Comparison of ENCODE assay signal across 13 cellular contexts in the genomic region with DNA sequence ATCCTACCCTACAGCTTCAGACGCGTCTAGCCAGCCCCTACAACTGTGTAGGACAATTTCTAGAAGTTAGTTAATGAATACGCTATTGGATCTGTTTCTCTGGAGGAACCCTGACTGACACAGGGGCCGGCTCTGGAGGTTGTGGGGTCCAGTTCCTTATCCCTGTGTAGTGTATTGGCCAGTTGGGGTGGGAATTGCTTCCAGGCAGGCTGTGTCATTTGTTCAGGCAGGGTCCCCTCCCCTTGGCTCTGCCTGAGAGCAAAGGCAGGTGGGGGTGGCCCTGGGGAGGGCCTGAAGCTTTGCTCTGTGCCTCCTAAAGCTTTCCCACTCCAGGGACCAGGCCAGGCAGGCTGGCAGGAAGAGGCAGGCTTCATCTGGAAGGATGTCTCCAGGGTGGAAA. TPM values are rescaled to one million over a fixed set of nuclear protein-coding genes. Genes with fewer than 3 reads are reported as not detected.
"Had no signal": no experiment of that assay in that cellular context is flagged by ENCODE, and none has a peak within 500 bp of the region (broad histone marks: within the 10 kb centered on the region; RNA-seq: fewer than 3 reads in every experiment).

No MANE protein-coding gene starts in this region.

- DNase-seq: activated CD4-positive, alpha-beta memory T cell treated with anti-CD3 and anti-CD28 coated beads, Interleukin-2, amount 10 ng/mL, durations not matched to agents 7 days and 5 days; activated CD4-positive, alpha-beta T cell treated with anti-CD3 and anti-CD28 coated beads for 1 hour; activated CD8-positive, alpha-beta memory T cell treated with anti-CD3 and anti-CD28 coated beads, Interleukin-2, amount 50 U/mL, for 48 hours; effector CD8-positive, alpha-beta T cell; heart right ventricle; nephron progenitor cell; psoas muscle; stimulated activated CD4-positive, alpha-beta T cell treated with anti-CD3 and anti-CD28 coated beads, Interleukin-2, amount 100 ng/mL, for 24 hours; stimulated activated naive CD8-positive, alpha-beta T cell treated with anti-CD3 and anti-CD28 coated beads, Interleukin-15, Interleukin-2, amounts not matched to agents 100 U/mL and 50 U/mL, for 24 hours; T-helper 9 cell; upper lobe of left lung had no signal

- H3K27ac Mint-ChIP-seq: nephron progenitor cell had no signal

- H3K9me3 Mint-ChIP-seq: activated CD4-positive, alpha-beta memory T cell treated with anti-CD3 and anti-CD28 coated beads, Interleukin-2, amount 10 ng/mL, durations not matched to agents 7 days and 5 days; nephron progenitor cell had no signal

- H3K4me3 Mint-ChIP-seq: activated CD4-positive, alpha-beta memory T cell treated with anti-CD3 and anti-CD28 coated beads, Interleukin-2, amount 10 ng/mL, durations not matched to agents 7 days and 5 days; nephron progenitor cell had no signal

- H3K27me3 Mint-ChIP-seq: activated CD4-positive, alpha-beta memory T cell treated with anti-CD3 and anti-CD28 coated beads, Interleukin-2, amount 10 ng/mL, durations not matched to agents 7 days and 5 days had no signal

- ATAC-seq: stimulated activated naive CD8-positive, alpha-beta T cell treated with anti-CD3 and anti-CD28 coated beads, Interleukin-15, Interleukin-2, amounts not matched to agents 100 U/mL and 50 U/mL, for 24 hours had no signal

RNA-seq across cellular contexts. Expression of gene CETP, which starts 11.7 kb away (rescaled TPM):
- total RNA-seq: activated CD4-positive, alpha-beta memory T cell treated with anti-CD3 and anti-CD28 coated beads, Interleukin-2, amount 10 ng/mL, durations not matched to agents 7 days and 5 days; ascending aorta; fibroblast of lung had no signal
